ENCODE assay signal across 8 cellular contexts in the genomic region with DNA sequence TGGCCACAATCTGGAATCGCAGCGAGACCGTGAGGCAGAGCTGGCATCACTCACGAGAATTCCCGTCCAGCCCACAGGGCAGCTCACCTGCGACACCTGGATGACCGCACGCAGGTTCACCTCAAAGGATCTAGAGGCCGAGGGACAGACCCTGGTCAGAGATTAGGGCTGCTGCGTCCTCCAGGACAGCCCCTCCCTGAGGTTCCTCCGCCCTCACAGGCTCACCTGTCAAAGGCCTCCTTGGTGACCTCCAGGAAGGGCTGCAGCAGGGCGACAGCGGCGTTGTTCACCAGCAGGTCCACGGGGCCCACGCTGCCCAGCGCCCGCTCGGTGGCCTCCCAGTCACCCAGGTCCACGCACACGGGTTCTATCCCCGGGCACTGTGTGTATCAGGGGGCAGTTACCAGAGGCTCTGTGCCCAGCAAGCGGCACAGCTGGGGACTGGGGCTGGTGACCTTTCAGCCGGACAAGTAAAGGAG. TPM values are rescaled to one million over a fixed set of nuclear protein-coding genes. Genes with fewer than 3 reads are reported as not detected.
DNase-seq lines count a peak whose midpoint lies in the region; ATAC-seq, FAIRE-seq and TF ChIP-seq lines count a peak whose summit lies in the region.

No MANE protein-coding gene starts in this region.

- TF ChIP-seq POLR2A in lower leg skin (IDR thresholded peaks at IDR 0.05), result no peak

- CTCF ChIA-PET in activated naive CD4-positive, alpha-beta T cell treated with anti-CD3 and anti-CD28 coated beads, Interleukin-2, amount 10 ng/mL, durations not matched to agents 7 days and 5 days (lab: Charles Lee), result interaction anchor here (1.1 kb wide), 1 partner anchor 14 kb away, joined by 3 read pairs; no protein-coding TSS in a partner anchor

- no peak for FAIRE-seq in astrocyte (lab: Jason Lieb, UNC)

- peaks cover 3% of the 10 kb centered on the region for H4K20me1 ChIP-seq in astrocyte (ENCODE audit: insufficient read depth, low read length)

- peaks cover 4% of the 10 kb centered on the region for H3K36me3 Mint-ChIP-seq in activated naive CD4-positive, alpha-beta T cell treated with anti-CD3 and anti-CD28 coated beads, Interleukin-2, amount 10 ng/mL, durations not matched to agents 7 days and 5 days
- H3K36me3 Mint-ChIP-seq in activated naive CD4-positive, alpha-beta T cell treated with anti-CD3 and anti-CD28 coated beads, Interleukin-2, amount 50 U/mL, for 72 hours, result no peaks in the 10 kb centered on the region
- peaks cover 11% of the 10 kb centered on the region for H3K36me3 Mint-ChIP-seq in astrocyte (ENCODE audit: low read depth, unreplicated experiment)
- H3K36me3 Mint-ChIP-seq in type B pancreatic cell, result peaks cover 5% of the 10 kb centered on the region

- peak overlapping the region; percentile 87 for H3K4me3 Mint-ChIP-seq in activated naive CD4-positive, alpha-beta T cell treated with anti-CD3 and anti-CD28 coated beads, Interleukin-2, amount 10 ng/mL, durations not matched to agents 7 days and 5 days
- H3K4me3 Mint-ChIP-seq in astrocyte (ENCODE audit: unreplicated experiment) (peak overlapping the region; percentile 74), type B pancreatic cell (peak overlapping the region; percentile 83)

- no peak for DNase-seq in activated naive CD4-positive, alpha-beta T cell treated with anti-CD3 and anti-CD28 coated beads, Interleukin-2, amount 10 ng/mL, durations not matched to agents 7 days and 5 days
- DNase-seq in activated naive CD4-positive, alpha-beta T cell treated with anti-CD3 and anti-CD28 coated beads, Interleukin-2, amount 50 U/mL, for 72 hours (ENCODE audit: low spot score in 2 of 2), result no peak
- DNase-seq in astrocyte (ENCODE audit: low read depth), result no peak
- no peak for DNase-seq in lower leg skin (ENCODE audit: low spot score in 2 of 2)
- DNase-seq in type B pancreatic cell (ENCODE audit: extremely low spot score, unreplicated experiment), result no peak
- no peak for DNase-seq in NCI-H1092 treated with DMSO at 0.1 percent for 48 hours (lab: John Stamatoyannopoulos, UW)
- no peak for DNase-seq in SHP77 (lab: John Stamatoyannopoulos, UW)

- no peaks in the 10 kb centered on the region for H3K36me3 ChIP-seq in astrocyte (ENCODE audit: insufficient read depth, low read length)

- H3K9me3 Mint-ChIP-seq in activated naive CD4-positive, alpha-beta T cell treated with anti-CD3 and anti-CD28 coated beads, Interleukin-2, amount 10 ng/mL, durations not matched to agents 7 days and 5 days, result no peaks in the 10 kb centered on the region
- H3K9me3 Mint-ChIP-seq in activated naive CD4-positive, alpha-beta T cell treated with anti-CD3 and anti-CD28 coated beads, Interleukin-2, amount 50 U/mL, for 72 hours, result no peaks in the 10 kb centered on the region
- H3K9me3 Mint-ChIP-seq in astrocyte (ENCODE audit: unreplicated experiment) (peaks cover 2% of the 10 kb centered on the region), type B pancreatic cell (no peaks in the 10 kb centered on the region)

- H3K9ac ChIP-seq in astrocyte (ENCODE audit: low read length), result peak overlapping the region; percentile 84

- no peaks in the 10 kb centered on the region for H3K9me3 ChIP-seq in astrocyte (ENCODE audit: insufficient read depth, low read depth, low read length)

- peaks cover 32% of the 10 kb centered on the region for H3K27me3 Mint-ChIP-seq in activated naive CD4-positive, alpha-beta T cell treated with anti-CD3 and anti-CD28 coated beads, Interleukin-2, amount 10 ng/mL, durations not matched to agents 7 days and 5 days
- H3K27me3 Mint-ChIP-seq in astrocyte (ENCODE audit: low read depth, unreplicated experiment) (peaks cover 4% of the 10 kb centered on the region), type B pancreatic cell (no peaks in the 10 kb centered on the region)

- H2AFZ ChIP-seq in astrocyte (ENCODE audit: low read depth, low read length), result peak overlapping the region; percentile 81

- ATAC-seq in activated naive CD4-positive, alpha-beta T cell treated with anti-CD3 and anti-CD28 coated beads, Interleukin-2, amount 50 U/mL, for 72 hours, result no peak
- ATAC-seq in GM19463 (IDR thresholded peaks at IDR 0.05; ENCODE audit: unreplicated experiment), result no peak

- no peak for TF ChIP-seq CTCF in astrocyte (IDR thresholded peaks at IDR 0.05; ENCODE audit: insufficient read depth, low read depth, low read length)
- TF ChIP-seq CTCF in lower leg skin (IDR thresholded peaks at IDR 0.05), result no peak
- no peak for TF ChIP-seq CTCF in type B pancreatic cell (conservative IDR thresholded peaks at IDR 0.05)

- H3K79me2 ChIP-seq in astrocyte (ENCODE audit: insufficient read depth, low read length), result peaks cover 10% of the 10 kb centered on the region

- intact Hi-C loops in lower leg skin (cut with DNase I; ENCODE audit: low total_unique reads), result no loop called here

- H3K27me3 ChIP-seq in astrocyte (ENCODE audit: insufficient read depth, low read length), result no peaks in the 10 kb centered on the region

- 28 to 37% methylated on average over 20 to 24 of the region's 24 CpGs for WGBS in lower leg skin, 2 donors

- H3K4me3 ChIP-seq in astrocyte (ENCODE audit: insufficient read depth, low read depth, low read length) (peak overlapping the region; percentile 72), lower leg skin (ENCODE audit: low read depth, poor library complexity, severe bottlenecking) (peak overlapping the region; percentile 34)

- H3K27ac Mint-ChIP-seq in activated naive CD4-positive, alpha-beta T cell treated with anti-CD3 and anti-CD28 coated beads, Interleukin-2, amount 10 ng/mL, durations not matched to agents 7 days and 5 days, result peak overlapping the region; percentile 52
- peak overlapping the region in 1 of 2 donors; percentile 50 for H3K27ac Mint-ChIP-seq in activated naive CD4-positive, alpha-beta T cell treated with anti-CD3 and anti-CD28 coated beads, Interleukin-2, amount 50 U/mL, for 72 hours
- no peak overlapping the region for H3K27ac Mint-ChIP-seq in astrocyte (ENCODE audit: unreplicated experiment)
- no peak overlapping the region for H3K27ac Mint-ChIP-seq in type B pancreatic cell

- peaks cover 28% of the 10 kb centered on the region for H3K4me1 Mint-ChIP-seq in activated naive CD4-positive, alpha-beta T cell treated with anti-CD3 and anti-CD28 coated beads, Interleukin-2, amount 10 ng/mL, durations not matched to agents 7 days and 5 days
- H3K4me1 Mint-ChIP-seq in astrocyte (ENCODE audit: low read depth, unreplicated experiment) (peaks cover 2% of the 10 kb centered on the region), type B pancreatic cell (ENCODE audit: unreplicated experiment) (peaks cover 21% of the 10 kb centered on the region)

- peak overlapping the region; percentile 99 for H3K4me2 ChIP-seq in astrocyte (ENCODE audit: low read length)

- peaks cover 15% of the 10 kb centered on the region for H3K4me1 ChIP-seq in astrocyte (ENCODE audit: insufficient read depth, low read length)

- peak overlapping the region; percentile 59 for H3K27ac ChIP-seq in astrocyte (ENCODE audit: low read depth, low read length)

RNA-seq across cellular contexts. Expression of gene DCXR, which starts 0.8 kb away (rescaled TPM):
- total RNA-seq in activated naive CD4-positive, alpha-beta T cell treated with anti-CD3 and anti-CD28 coated beads, Interleukin-2, amount 50 U/mL, for 72 hours, result 100 to 1,000 TPM in 1 of 2 donors, 10 to 100 TPM in 1; 85.5 to 128 TPM
- total RNA-seq in astrocyte, result 42.3 and 49.9 TPM in 2 replicates
- total RNA-seq in lower leg skin, result 100 to 1,000 TPM; 124 to 199 (median 149) TPM
- 158 and 175 TPM in 2 replicates for total RNA-seq in type B pancreatic cell (ENCODE audit: low replicate concordance)

RNA-seq across cellular contexts. Expression of gene RAC3, which starts 5.2 kb away (rescaled TPM):
- 10 to 100 TPM in 1 of 2 donors, 1 to 10 TPM in 1; 5.7 to 13.5 TPM for total RNA-seq in activated naive CD4-positive, alpha-beta T cell treated with anti-CD3 and anti-CD28 coated beads, Interleukin-2, amount 50 U/mL, for 72 hours
- 40.5 and 41.3 TPM in 2 replicates for total RNA-seq in astrocyte
- total RNA-seq in lower leg skin, result 10 to 100 TPM in 2 of 4 donors, 1 to 10 TPM in 2; 8.2 to 16.8 (median 10.0) TPM
- 41.7 and 51.7 TPM in 2 replicates for total RNA-seq in type B pancreatic cell (ENCODE audit: low replicate concordance)

RNA-seq across cellular contexts. Expression of gene LRRC45, which starts 13.6 kb away (rescaled TPM):
- 10 to 100 TPM; 16.7 TPM for total RNA-seq in activated naive CD4-positive, alpha-beta T cell treated with anti-CD3 and anti-CD28 coated beads, Interleukin-2, amount 50 U/mL, for 72 hours
- 6.2 and 6.6 TPM in 2 replicates for total RNA-seq in astrocyte
- 10 to 100 TPM; 16.7 to 18.3 (median 17.6) TPM for total RNA-seq in lower leg skin
- total RNA-seq in type B pancreatic cell (ENCODE audit: low replicate concordance), result 27.6 and 29.4 TPM in 2 replicates

RNA-seq across cellular contexts. Expression of gene CENPX, which starts 14.0 kb away (rescaled TPM):
- 10 to 100 TPM; 47.8 to 62.7 TPM for total RNA-seq in activated naive CD4-positive, alpha-beta T cell treated with anti-CD3 and anti-CD28 coated beads, Interleukin-2, amount 50 U/mL, for 72 hours
- total RNA-seq in astrocyte, result 26.3 and 26.7 TPM in 2 replicates
- 10 to 100 TPM; 64.8 to 79.7 (median 71.2) TPM for total RNA-seq in lower leg skin
- 60.4 and 69.3 TPM in 2 replicates for total RNA-seq in type B pancreatic cell (ENCODE audit: low replicate concordance)

RNA-seq across cellular contexts. Expression of gene RFNG, which starts 14.9 kb away (rescaled TPM):
- total RNA-seq in activated naive CD4-positive, alpha-beta T cell treated with anti-CD3 and anti-CD28 coated beads, Interleukin-2, amount 50 U/mL, for 72 hours, result 10 to 100 TPM; 21.5 to 24.2 TPM
- total RNA-seq in astrocyte, result 40.2 and 41.9 TPM in 2 replicates
- 10 to 100 TPM; 44.8 to 83.7 (median 50.9) TPM for total RNA-seq in lower leg skin
- 35.9 and 43.4 TPM in 2 replicates for total RNA-seq in type B pancreatic cell (ENCODE audit: low replicate concordance)
